1 cellular context compared by ENCODE assay signal in the genomic region with DNA sequence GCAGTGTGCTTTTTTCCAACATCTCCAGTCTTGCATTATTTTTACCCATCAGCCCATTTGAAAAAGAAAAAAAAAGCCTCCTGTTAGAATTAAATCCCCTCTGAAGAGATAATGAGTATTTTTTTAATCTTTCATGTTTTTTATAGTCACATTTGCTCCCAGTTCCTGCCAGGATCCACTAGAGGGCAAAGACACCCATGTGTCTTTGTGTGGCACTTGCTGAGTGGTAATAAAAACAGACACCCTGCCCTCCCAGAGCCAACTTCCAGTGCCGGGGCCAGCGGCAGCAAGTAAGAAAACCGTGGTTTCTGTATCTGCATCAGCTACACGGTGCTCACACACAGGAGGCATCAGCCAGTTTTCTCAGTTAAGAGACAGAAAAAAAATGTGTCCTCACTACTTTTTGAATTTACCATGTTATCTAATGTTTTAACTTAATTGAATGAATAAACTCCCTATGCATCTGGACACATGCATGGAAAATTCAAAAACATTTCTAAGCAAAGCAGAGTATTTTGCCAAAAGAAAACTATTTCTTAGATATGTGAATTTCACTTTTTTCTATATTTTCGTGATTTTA.
TF ChIP-seq lines count a peak whose summit lies in the region.

No MANE protein-coding gene starts in this region.

TF ChIP-seq in neural cell, 6 proteins besides CTCF, POLR2A, EP300 and RAD21 (continued from another document):
- TF ChIP-seq, protein P1, sequence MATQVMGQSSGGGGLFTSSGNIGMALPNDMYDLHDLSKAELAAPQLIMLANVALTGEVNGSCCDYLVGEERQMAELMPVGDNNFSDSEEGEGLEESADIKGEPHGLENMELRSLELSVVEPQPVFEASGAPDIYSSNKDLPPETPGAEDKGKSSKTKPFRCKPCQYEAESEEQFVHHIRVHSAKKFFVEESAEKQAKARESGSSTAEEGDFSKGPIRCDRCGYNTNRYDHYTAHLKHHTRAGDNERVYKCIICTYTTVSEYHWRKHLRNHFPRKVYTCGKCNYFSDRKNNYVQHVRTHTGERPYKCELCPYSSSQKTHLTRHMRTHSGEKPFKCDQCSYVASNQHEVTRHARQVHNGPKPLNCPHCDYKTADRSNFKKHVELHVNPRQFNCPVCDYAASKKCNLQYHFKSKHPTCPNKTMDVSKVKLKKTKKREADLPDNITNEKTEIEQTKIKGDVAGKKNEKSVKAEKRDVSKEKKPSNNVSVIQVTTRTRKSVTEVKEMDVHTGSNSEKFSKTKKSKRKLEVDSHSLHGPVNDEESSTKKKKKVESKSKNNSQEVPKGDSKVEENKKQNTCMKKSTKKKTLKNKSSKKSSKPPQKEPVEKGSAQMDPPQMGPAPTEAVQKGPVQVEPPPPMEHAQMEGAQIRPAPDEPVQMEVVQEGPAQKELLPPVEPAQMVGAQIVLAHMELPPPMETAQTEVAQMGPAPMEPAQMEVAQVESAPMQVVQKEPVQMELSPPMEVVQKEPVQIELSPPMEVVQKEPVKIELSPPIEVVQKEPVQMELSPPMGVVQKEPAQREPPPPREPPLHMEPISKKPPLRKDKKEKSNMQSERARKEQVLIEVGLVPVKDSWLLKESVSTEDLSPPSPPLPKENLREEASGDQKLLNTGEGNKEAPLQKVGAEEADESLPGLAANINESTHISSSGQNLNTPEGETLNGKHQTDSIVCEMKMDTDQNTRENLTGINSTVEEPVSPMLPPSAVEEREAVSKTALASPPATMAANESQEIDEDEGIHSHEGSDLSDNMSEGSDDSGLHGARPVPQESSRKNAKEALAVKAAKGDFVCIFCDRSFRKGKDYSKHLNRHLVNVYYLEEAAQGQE (IDR thresholded peaks at IDR 0.05; ENCODE audit: borderline replicate concordance): no peak
- TF ChIP-seq TAF1 (IDR thresholded peaks at IDR 0.05; ENCODE audit: low read depth) (no peak), POLR2AphosphoS5 (IDR thresholded peaks at IDR 0.05) (no peak), MXI1 (conservative IDR thresholded peaks at IDR 0.05; ENCODE audit: poor library complexity, severe bottlenecking) (no peak)
